Comparison of ENCODE assay signal across 14 cellular contexts in the genomic region with DNA sequence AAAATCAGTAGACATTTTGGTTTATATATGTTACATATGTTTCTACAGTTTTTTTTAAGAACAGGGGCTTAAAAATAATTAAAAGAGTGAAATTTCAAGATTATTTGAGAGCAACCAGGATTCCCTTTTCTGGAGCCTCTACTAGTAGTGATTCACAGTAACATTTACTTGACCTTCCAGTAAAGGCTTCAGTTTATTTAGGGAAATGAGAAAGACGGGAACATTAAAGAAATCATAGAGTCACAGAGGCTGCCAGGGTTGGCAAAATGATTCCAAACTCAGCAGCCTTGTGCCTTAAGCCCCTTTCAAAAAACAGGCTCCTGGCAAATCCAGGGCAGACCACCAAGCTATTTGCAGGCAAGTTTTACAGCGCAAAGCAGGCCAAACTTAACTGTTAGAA.
DNase-seq lines count a peak whose midpoint lies in the region; ATAC-seq and TF ChIP-seq lines count a peak whose summit lies in the region.
"Had no signal": no experiment of that assay in that cellular context is flagged by ENCODE, and none has a peak within 500 bp of the region (broad histone marks: within the 10 kb centered on the region; RNA-seq: fewer than 3 reads in every experiment).

No MANE protein-coding gene starts in this region.

- in situ Hi-C loops in transverse colon (cut with MboI; ENCODE audit: low pct_ligation_motif_present in 1 of 4, low pct_unique_long_range_greater_than_20kb in 1 of 4, low sequenced_read_pairs in 3 of 4): no loop called here

- H3K18ac ChIP-seq in neuronal stem cell (ENCODE audit: low read length) (no peak overlapping the region), mesendoderm (ENCODE audit: low read length) (no peak overlapping the region)

- no peak overlapping the region for H2BK12ac ChIP-seq in neuronal stem cell (ENCODE audit: low read length)

- intact Hi-C loops in left ventricle myocardium inferior (cut with micrococcal nuclease): no loop called here
- intact Hi-C loops in cardiac septum (cut with DNase I): no loop called here
- intact Hi-C loops in esophagus muscularis mucosa (cut with DNase I): no loop called here
- intact Hi-C loops in transverse colon (cut with DNase I; ENCODE audit: low total_unique reads): no loop called here

- H3K4ac ChIP-seq in neuronal stem cell (ENCODE audit: low read length): no peak overlapping the region
- no peak overlapping the region for H3K4ac ChIP-seq in mesendoderm (ENCODE audit: low read depth, low read length)

- no peak for TF ChIP-seq EP300 in esophagus muscularis mucosa (IDR thresholded peaks at IDR 0.05)
- no peak for TF ChIP-seq EP300 in transverse colon (IDR thresholded peaks at IDR 0.05; ENCODE audit: low read depth)

- H3K23ac ChIP-seq in neuronal stem cell (ENCODE audit: low read depth, low read length, poor library complexity) (no peak overlapping the region), mesendoderm (ENCODE audit: low read length) (no peak overlapping the region)

- H3K27ac ChIP-seq in left ventricle myocardium inferior (replicated peaks) (peak overlapping the region; percentile 28), esophagus muscularis mucosa (replicated peaks in 1 of 4) (peak overlapping the region; percentile 1 to 67 (median 34)), neuronal stem cell (replicated peaks; ENCODE audit: low read length) (no peak overlapping the region), transverse colon (peak overlapping the region in 3 of 4 donors; percentile 41 to 59 (median 43)), mesendoderm (ENCODE audit: low read depth, low read length) (no peak overlapping the region)

- H3K9me3 ChIP-seq in left ventricle myocardium inferior (replicated peaks): no peaks in the 10 kb centered on the region
- no peaks in the 10 kb centered on the region for H3K9me3 ChIP-seq in esophagus muscularis mucosa
- no peaks in the 10 kb centered on the region for H3K9me3 ChIP-seq in neuronal stem cell (replicated peaks in 1 of 2; ENCODE audit: control insufficient read depth in 2 of 2, insufficient read depth in 1 of 2, low read depth in 1 of 2, low read length in 2 of 2)
- H3K9me3 ChIP-seq in transverse colon: no peaks in the 10 kb centered on the region
- H3K9me3 ChIP-seq: Peyer's patch had no signal

- H2BK120ac ChIP-seq in neuronal stem cell (ENCODE audit: low read depth, low read length) (no peak overlapping the region), mesendoderm (ENCODE audit: low read depth, low read length) (no peak overlapping the region)

- H3K79me1 ChIP-seq in neuronal stem cell (ENCODE audit: low read depth, low read length) (no peaks in the 10 kb centered on the region), mesendoderm (ENCODE audit: low read length) (no peaks in the 10 kb centered on the region)

- no peaks in the 10 kb centered on the region for H3K36me3 ChIP-seq in left ventricle myocardium inferior
- H3K36me3 ChIP-seq in esophagus muscularis mucosa: no peaks in the 10 kb centered on the region
- H3K36me3 ChIP-seq in neuronal stem cell (replicated peaks in 1 of 2; ENCODE audit: control insufficient read depth in 2 of 2, insufficient read depth in 2 of 2, low read length in 2 of 2): no peaks in the 10 kb centered on the region
- no peaks in the 10 kb centered on the region for H3K36me3 ChIP-seq in transverse colon
- no peaks in the 10 kb centered on the region for H3K36me3 ChIP-seq in mesendoderm (ENCODE audit: control insufficient read depth, insufficient read depth, low read length)
- H3K36me3 ChIP-seq: Peyer's patch had no signal

- H2BK15ac ChIP-seq in neuronal stem cell (ENCODE audit: low read length): no peak overlapping the region
- no peak overlapping the region for H2BK15ac ChIP-seq in mesendoderm (replicated peaks; ENCODE audit: low read depth)

- H3K9ac ChIP-seq in neuronal stem cell (ENCODE audit: low read depth, low read length, poor library complexity): no peak overlapping the region
- no peak overlapping the region for H3K9ac ChIP-seq in mesendoderm (ENCODE audit: low read length)

- H3K4me1 ChIP-seq in left ventricle myocardium inferior (peaks cover 45% of the 10 kb centered on the region), esophagus muscularis mucosa (peaks cover 0 to 38% (median 35%) of the 10 kb centered on the region in 4 donors), neuronal stem cell (ENCODE audit: control insufficient read depth in 2 of 2, insufficient read depth in 1 of 2, low read depth in 1 of 2, low read length in 2 of 2) (no peaks in the 10 kb centered on the region), transverse colon (peaks cover 0 to 30% (median 0%) of the 10 kb centered on the region in 4 donors), mesendoderm (ENCODE audit: control insufficient read depth, low read depth, low read length) (peaks cover 3% of the 10 kb centered on the region)
- H3K4me1 ChIP-seq: Peyer's patch had no signal

- no peaks in the 10 kb centered on the region for H3K27me3 ChIP-seq in left ventricle myocardium inferior (ENCODE audit: low read depth)
- no peaks in the 10 kb centered on the region for H3K27me3 ChIP-seq in esophagus muscularis mucosa
- H3K27me3 ChIP-seq in neuronal stem cell (ENCODE audit: control insufficient read depth in 3 of 3, insufficient read depth in 3 of 3, low read depth in 1 of 3, low read length in 3 of 3): no peaks in the 10 kb centered on the region
- no peaks in the 10 kb centered on the region for H3K27me3 ChIP-seq in transverse colon
- H3K27me3 ChIP-seq in mesendoderm (ENCODE audit: insufficient read depth, low read length, poor library complexity): no peaks in the 10 kb centered on the region
- H3K27me3 ChIP-seq: Peyer's patch had no signal

- H3K14ac ChIP-seq in neuronal stem cell (ENCODE audit: low read length): no peak overlapping the region

- no peak overlapping the region for H4K5ac ChIP-seq in mesendoderm (ENCODE audit: low read length)

- no peak for ATAC-seq in GM19351 (IDR thresholded peaks at IDR 0.05; ENCODE audit: unreplicated experiment)

- DNase-seq in left ventricle myocardium inferior: no peak
- no peak for DNase-seq in cardiac septum (ENCODE audit: low spot score)
- DNase-seq in esophagus muscularis mucosa (ENCODE audit: extremely low spot score): no peak
- no peak for DNase-seq in neuronal stem cell (ENCODE audit: low spot score)
- DNase-seq in transverse colon: no peak
- DNase-seq in activated CD8-positive, alpha-beta memory T cell treated with anti-CD3 and anti-CD28 coated beads, Interleukin-2, amount 50 U/mL, for 4 hours: no peak
- no peak for DNase-seq in mesendoderm
- DNase-seq: HCEC 1CT, NCI-H1417 treated with DMSO at 0.1 percent for 48 hours, NCI-H2029, NCI-H2171 treated with DMSO at 0.1 percent for 48 hours, NCI-H510A, Peyer's patch had no signal

- 72% methylated on average over 2 of the region's 2 CpGs for WGBS in esophagus muscularis mucosa
- WGBS in neuronal stem cell (ENCODE audit: extremely low coverage in 2 of 2, insufficient read length in 2 of 2, insufficient replicate concordance in 1 of 2), 2 donors: no CpG with 5 or more reads among the region's 2 CpGs
- WGBS in transverse colon (ENCODE audit: low coverage in 1 of 2), 2 donors: 69 to 81% methylated on average over 2 of the region's 2 CpGs
- no CpG with 5 or more reads among the region's 2 CpGs for WGBS in mesendoderm (ENCODE audit: extremely low coverage, insufficient coverage, low lambda C conversion rate)

- H4K91ac ChIP-seq in neuronal stem cell (ENCODE audit: low read depth, low read length, poor library complexity): no peak overlapping the region

- H2AK5ac ChIP-seq in neuronal stem cell (ENCODE audit: low read depth, low read length) (no peak overlapping the region), mesendoderm (ENCODE audit: low read length) (no peak overlapping the region)

- H3K4me3 ChIP-seq in left ventricle myocardium inferior: no peak overlapping the region
- no peak overlapping the region for H3K4me3 ChIP-seq in esophagus muscularis mucosa
- no peak overlapping the region for H3K4me3 ChIP-seq in neuronal stem cell (ENCODE audit: low read length in 2 of 2)
- no peak overlapping the region for H3K4me3 ChIP-seq in transverse colon
- H3K4me3 ChIP-seq in mesendoderm (ENCODE audit: low read length): no peak overlapping the region
- H3K4me3 ChIP-seq: Peyer's patch had no signal

- H2BK5ac ChIP-seq in neuronal stem cell (ENCODE audit: low read length): no peak overlapping the region
- no peak overlapping the region for H2BK5ac ChIP-seq in mesendoderm (ENCODE audit: low read length)

- no peak overlapping the region for H3K56ac ChIP-seq in mesendoderm (ENCODE audit: low read length)

- H3K4me2 ChIP-seq in neuronal stem cell (ENCODE audit: insufficient read depth, low read length, poor library complexity, severe bottlenecking) (no peak overlapping the region), mesendoderm (ENCODE audit: low read length) (no peak overlapping the region)

- peak overlapping the region; percentile 20 for H2AFZ ChIP-seq in neuronal stem cell (ENCODE audit: low read length)

- TF ChIP-seq POLR2A in esophagus muscularis mucosa (IDR thresholded peaks at IDR 0.05; ENCODE audit: low read depth) (no peak), transverse colon (IDR thresholded peaks at IDR 0.05) (no peak)

- H4K8ac ChIP-seq in neuronal stem cell (ENCODE audit: low read depth, low read length): no peak overlapping the region
- H4K8ac ChIP-seq in mesendoderm (ENCODE audit: low read depth, low read length): no peak overlapping the region

- H3K79me2 ChIP-seq in mesendoderm (ENCODE audit: control insufficient read depth, insufficient read depth, low read length): no peaks in the 10 kb centered on the region

- no peak for TF ChIP-seq CTCF in left ventricle myocardium inferior (IDR thresholded peaks at IDR 0.05; ENCODE audit: borderline replicate concordance)
- TF ChIP-seq CTCF in esophagus muscularis mucosa (IDR thresholded peaks at IDR 0.05): no peak
- TF ChIP-seq CTCF in transverse colon (IDR thresholded peaks at IDR 0.05): no peak

Comparison
In these comparisons a context has a peak if more than half of its experiments do, and no peak if none do; other contexts are left out.
1. H3K27ac ChIP-seq: peak in left ventricle myocardium inferior (single experiment), esophagus muscularis mucosa (4 of 4) and transverse colon (3 of 4); none in neuronal stem cell (single experiment) and mesendoderm (single experiment).